ENCODE assay signal across 17 cellular contexts in the genomic region with DNA sequence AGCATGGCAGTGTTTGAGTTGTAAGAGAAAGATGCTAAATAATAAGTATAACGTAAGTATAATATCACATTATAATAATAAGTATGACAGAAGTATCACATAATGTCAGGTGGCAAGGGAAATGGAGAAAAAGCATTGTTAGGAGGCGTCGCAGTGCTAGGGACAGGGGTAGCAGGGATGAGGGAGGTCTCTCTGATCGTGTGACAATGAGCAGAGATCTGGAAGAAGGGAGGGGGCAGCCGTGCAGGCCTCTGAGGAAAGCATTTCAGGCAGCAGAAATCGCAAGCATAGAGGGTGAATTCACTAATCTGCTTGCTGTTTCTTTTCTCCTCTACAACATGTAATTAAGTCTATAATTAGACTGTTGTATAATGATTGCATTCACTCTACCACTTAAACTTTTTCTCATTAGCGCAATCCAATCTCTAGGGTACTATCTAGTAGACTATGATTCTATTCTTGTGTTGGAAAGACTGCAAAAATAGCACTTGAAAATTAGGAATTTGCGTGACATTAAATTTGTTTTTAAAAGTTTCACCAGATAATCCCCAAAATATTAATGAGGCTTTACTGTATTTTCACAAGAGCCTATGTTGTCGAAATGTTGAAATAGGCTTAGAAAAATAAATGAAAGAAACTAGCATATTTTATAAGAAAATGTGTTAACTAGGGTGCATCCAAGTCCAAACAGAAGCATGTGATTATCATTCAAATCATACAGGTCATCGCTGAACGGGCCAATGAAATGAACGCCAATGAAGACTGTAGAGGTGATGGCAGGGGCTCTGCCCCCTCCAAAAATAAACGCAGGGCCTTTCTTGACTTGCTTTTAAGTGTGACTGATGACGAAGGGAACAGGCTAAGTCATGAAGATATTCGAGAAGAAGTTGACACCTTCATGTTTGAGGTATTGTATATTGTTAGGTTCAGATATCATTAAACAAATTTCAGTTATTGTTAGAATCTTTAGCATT. TPM values are rescaled to one million over a fixed set of nuclear protein-coding genes. Genes with fewer than 3 reads are reported as not detected.
DNase-seq lines count a peak whose midpoint lies in the region; ATAC-seq and TF ChIP-seq lines count a peak whose summit lies in the region.
"Had no signal": no experiment of that assay in that cellular context is flagged by ENCODE, and none has a peak within 500 bp of the region (broad histone marks: within the 10 kb centered on the region; RNA-seq: fewer than 3 reads in every experiment).

No MANE protein-coding gene starts in this region.

- TF ChIP-seq CTCF in left ventricle myocardium inferior (IDR thresholded peaks at IDR 0.05; ENCODE audit: borderline replicate concordance) (no peak), transverse colon (IDR thresholded peaks at IDR 0.05) (no peak), suprapubic skin (IDR thresholded peaks at IDR 0.05) (no peak)

- DNase-seq in activated CD4-positive, alpha-beta T cell treated with anti-CD3 and anti-CD28 coated beads, Interleukin-2, amount 10 ng/mL, durations not matched to agents 24 days and 14 days, result peak; percentile 27
- no peak for DNase-seq in activated CD4-positive, alpha-beta T cell treated with anti-CD3 and anti-CD28 coated beads for 36 hours
- DNase-seq in NCI-H1417 treated with DMSO at 0.1 percent for 48 hours (lab: John Stamatoyannopoulos, UW), result peak; percentile 29
- DNase-seq in left ventricle myocardium inferior, result no peak
- peak; percentile 40 for DNase-seq in retina
- DNase-seq in transverse colon, result no peak
- no peak for DNase-seq in COLO829 (ENCODE audit: low spot score)
- no peak for DNase-seq in suprapubic skin (ENCODE audit: low spot score in 2 of 2)
- DNase-seq: 8988T, NCI-H1694 treated with DMSO at 0.1 percent for 48 hours, NCI-H2227 treated with DMSO at 0.1 percent for 48 hours, PC-3 had no signal

- no peak for TF ChIP-seq EP300 in transverse colon (IDR thresholded peaks at IDR 0.05; ENCODE audit: low read depth)
- no peak for TF ChIP-seq EP300 in suprapubic skin (IDR thresholded peaks at IDR 0.05)

- TF ChIP-seq POLR2A in transverse colon (IDR thresholded peaks at IDR 0.05) (no peak), suprapubic skin (IDR thresholded peaks at IDR 0.05) (no peak)

- H3K9me3 ChIP-seq in left ventricle myocardium inferior (replicated peaks) (no peaks in the 10 kb centered on the region), transverse colon (no peaks in the 10 kb centered on the region), suprapubic skin (no peaks in the 10 kb centered on the region)
- H3K9me3 ChIP-seq: SJSA1 had no signal

- peaks cover 6% of the 10 kb centered on the region for H3K4me1 Mint-ChIP-seq in activated CD4-positive, alpha-beta T cell treated with anti-CD3 and anti-CD28 coated beads, Interleukin-2, amount 10 ng/mL, durations not matched to agents 24 days and 14 days
- peaks cover 14% of the 10 kb centered on the region for H3K4me1 Mint-ChIP-seq in activated CD4-positive, alpha-beta T cell treated with anti-CD3 and anti-CD28 coated beads for 36 hours

- WGBS in transverse colon (ENCODE audit: low coverage in 1 of 2), 2 donors, result 82 to 83% methylated on average over 15 of the region's 15 CpGs
- 79% methylated on average over 15 of the region's 15 CpGs for WGBS in suprapubic skin

- H3K27ac Mint-ChIP-seq in activated CD4-positive, alpha-beta T cell treated with anti-CD3 and anti-CD28 coated beads, Interleukin-2, amount 10 ng/mL, durations not matched to agents 24 days and 14 days, result no peak overlapping the region
- H3K27ac Mint-ChIP-seq in activated CD4-positive, alpha-beta T cell treated with anti-CD3 and anti-CD28 coated beads for 36 hours, result no peak overlapping the region
- H3K27ac Mint-ChIP-seq: GM23338 had no signal

- peaks cover 26% of the 10 kb centered on the region for H3K36me3 ChIP-seq in left ventricle myocardium inferior
- H3K36me3 ChIP-seq in transverse colon, result no peaks in the 10 kb centered on the region
- peaks cover 2% of the 10 kb centered on the region for H3K36me3 ChIP-seq in suprapubic skin
- H3K36me3 ChIP-seq: SJSA1 had no signal

- in situ Hi-C loops in transverse colon (cut with MboI; ENCODE audit: low pct_ligation_motif_present in 1 of 4, low pct_unique_long_range_greater_than_20kb in 1 of 4, low sequenced_read_pairs in 3 of 4), result no loop called here

- POLR2A ChIA-PET in activated CD4-positive, alpha-beta T cell treated with anti-CD3 and anti-CD28 coated beads for 36 hours (lab: Charles Lee), result interaction anchor here (1.7 kb wide), 1 partner anchor 9 kb away, joined by 5 read pairs; a partner anchor contains a TSS

- H3K4me1 ChIP-seq in left ventricle myocardium inferior (peaks cover 28% of the 10 kb centered on the region), transverse colon (peaks cover 0 to 12% (median 4%) of the 10 kb centered on the region in 4 donors), suprapubic skin (peaks cover 13% of the 10 kb centered on the region)
- H3K4me1 ChIP-seq: SJSA1 had no signal

- H3K9me3 Mint-ChIP-seq in activated CD4-positive, alpha-beta T cell treated with anti-CD3 and anti-CD28 coated beads, Interleukin-2, amount 10 ng/mL, durations not matched to agents 24 days and 14 days, result no peaks in the 10 kb centered on the region
- no peaks in the 10 kb centered on the region for H3K9me3 Mint-ChIP-seq in activated CD4-positive, alpha-beta T cell treated with anti-CD3 and anti-CD28 coated beads for 36 hours (ENCODE audit: low read depth)
- H3K9me3 Mint-ChIP-seq: GM23338 had no signal

- ATAC-seq in activated CD4-positive, alpha-beta T cell treated with anti-CD3 and anti-CD28 coated beads for 36 hours, result no peak
- ATAC-seq: K562 had no signal

- H3K27me3 Mint-ChIP-seq in activated CD4-positive, alpha-beta T cell treated with anti-CD3 and anti-CD28 coated beads, Interleukin-2, amount 10 ng/mL, durations not matched to agents 24 days and 14 days, result no peaks in the 10 kb centered on the region
- no peaks in the 10 kb centered on the region for H3K27me3 Mint-ChIP-seq in activated CD4-positive, alpha-beta T cell treated with anti-CD3 and anti-CD28 coated beads for 36 hours

- CTCF ChIA-PET in activated CD4-positive, alpha-beta T cell treated with anti-CD3 and anti-CD28 coated beads for 36 hours (lab: Charles Lee), result interaction anchor here (1.8 kb wide), 2 partner anchors 40 to 133 kb away, joined by 6 to 8 read pairs; no protein-coding TSS in a partner anchor

- H3K4me3 Mint-ChIP-seq in activated CD4-positive, alpha-beta T cell treated with anti-CD3 and anti-CD28 coated beads, Interleukin-2, amount 10 ng/mL, durations not matched to agents 24 days and 14 days, result no peak overlapping the region
- H3K4me3 Mint-ChIP-seq in activated CD4-positive, alpha-beta T cell treated with anti-CD3 and anti-CD28 coated beads for 36 hours, result no peak overlapping the region
- H3K4me3 Mint-ChIP-seq: GM23338 had no signal

- intact Hi-C loops in activated CD4-positive, alpha-beta T cell treated with anti-CD3 and anti-CD28 coated beads, Interleukin-2, amount 10 ng/mL, durations not matched to agents 24 days and 14 days (cut with micrococcal nuclease), result no loop called here
- intact Hi-C loops in activated CD4-positive, alpha-beta T cell treated with anti-CD3 and anti-CD28 coated beads for 36 hours (cut with DNase I, micrococcal nuclease), result loop anchor here (1.0 to 5.0 kb wide), 2 partner anchors 9 to 133 kb away; a partner anchor contains a TSS
- intact Hi-C loops in left ventricle myocardium inferior (cut with micrococcal nuclease) (no loop called here), transverse colon (cut with DNase I; ENCODE audit: low total_unique reads) (no loop called here)

- H3K4me3 ChIP-seq in left ventricle myocardium inferior, result no peak overlapping the region
- H3K4me3 ChIP-seq in transverse colon, result no peak overlapping the region
- no peak overlapping the region for H3K4me3 ChIP-seq in suprapubic skin
- H3K4me3 ChIP-seq: GM23338, K562, SJSA1 had no signal

- H3K27ac ChIP-seq in left ventricle myocardium inferior (replicated peaks), result peak overlapping the region; percentile 72
- no peak overlapping the region for H3K27ac ChIP-seq in transverse colon
- H3K27ac ChIP-seq in suprapubic skin, result no peak overlapping the region
- H3K27ac ChIP-seq: RWPE1, SJSA1 had no signal

- H3K27me3 ChIP-seq in left ventricle myocardium inferior (ENCODE audit: low read depth) (no peaks in the 10 kb centered on the region), transverse colon (no peaks in the 10 kb centered on the region), suprapubic skin (no peaks in the 10 kb centered on the region)
- H3K27me3 ChIP-seq: SJSA1 had no signal

- H3K36me3 Mint-ChIP-seq in activated CD4-positive, alpha-beta T cell treated with anti-CD3 and anti-CD28 coated beads, Interleukin-2, amount 10 ng/mL, durations not matched to agents 24 days and 14 days (ENCODE audit: low read depth), result peaks cover 13% of the 10 kb centered on the region
- peaks cover 7% of the 10 kb centered on the region for H3K36me3 Mint-ChIP-seq in activated CD4-positive, alpha-beta T cell treated with anti-CD3 and anti-CD28 coated beads for 36 hours (ENCODE audit: low read depth)

RNA-seq across cellular contexts. Expression of a gene that starts 9.4 kb away (rescaled TPM):
- 8.7 and 9.7 TPM in 2 replicates for total RNA-seq in activated CD4-positive, alpha-beta T cell treated with anti-CD3 and anti-CD28 coated beads, Interleukin-2, amount 10 ng/mL, durations not matched to agents 24 days and 14 days
- total RNA-seq in activated CD4-positive, alpha-beta T cell treated with anti-CD3 and anti-CD28 coated beads for 36 hours, result 1 to 10 TPM; 4.1 to 4.5 TPM
- total RNA-seq in left ventricle myocardium inferior, result 24.9 TPM
- total RNA-seq in transverse colon, result 10 to 100 TPM; 44.0 to 83.8 (median 61.3) TPM
- total RNA-seq in suprapubic skin, result 10 to 100 TPM in 1 of 4 donors, 1 to 10 TPM in 3; 7.0 to 12.1 (median 7.9) TPM

RNA-seq across cellular contexts. Expression of a gene that starts 26.6 kb away (rescaled TPM):
- total RNA-seq in activated CD4-positive, alpha-beta T cell treated with anti-CD3 and anti-CD28 coated beads, Interleukin-2, amount 10 ng/mL, durations not matched to agents 24 days and 14 days, result 0.09 and 0.12 TPM in 2 replicates
- not detected for total RNA-seq in activated CD4-positive, alpha-beta T cell treated with anti-CD3 and anti-CD28 coated beads for 36 hours
- total RNA-seq in left ventricle myocardium inferior (0.74 TPM), transverse colon (1 to 10 TPM in 3 of 4 donors, not detected in 1; 1.7 to 2.0 (median 1.9) TPM), suprapubic skin (not detected)
- total RNA-seq: Daoy, PC-3, SJSA1 had no signal

Comparison
In these comparisons a context has a peak if more than half of its experiments do, and no peak if none do; other contexts are left out.
1. DNase-seq: peak in activated CD4-positive, alpha-beta T cell treated with anti-CD3 and anti-CD28 coated beads, Interleukin-2, amount 10 ng/mL, durations not matched to agents 24 days and 14 days (single experiment), NCI-H1417 treated with DMSO at 0.1 percent for 48 hours (single experiment) and retina (single experiment); none in activated CD4-positive, alpha-beta T cell treated with anti-CD3 and anti-CD28 coated beads for 36 hours (single experiment), left ventricle myocardium inferior (single experiment), transverse colon (single experiment), COLO829 (single experiment) and suprapubic skin (0 of 2).
2. intact Hi-C loops: an anchor here in activated CD4-positive, alpha-beta T cell treated with anti-CD3 and anti-CD28 coated beads for 36 hours (1.0 to 5.0 kb wide); none called in activated CD4-positive, alpha-beta T cell treated with anti-CD3 and anti-CD28 coated beads, Interleukin-2, amount 10 ng/mL, durations not matched to agents 24 days and 14 days, left ventricle myocardium inferior and transverse colon.